10 cellular contexts compared by ENCODE assay signal in genomic region chr15:83955806-83956265, GRCh38.
A peak's percentile ranks its signal among the peaks of the same experiment; 100 is the strongest.
DNase-seq lines count a peak whose midpoint lies in the region; ATAC-seq lines count a peak whose summit lies in the region.
"Had no signal": no experiment of that assay in that cellular context is flagged by ENCODE, and none has a peak within 500 bp of the region (broad histone marks: within the 10 kb centered on the region; RNA-seq: fewer than 3 reads in every experiment).

No MANE protein-coding gene starts in this region.

- H3K27ac Mint-ChIP-seq in stimulated activated naive CD8-positive, alpha-beta T cell treated with anti-CD3 and anti-CD28 coated beads, Interleukin-15, amount 100 ng/mL, for 72 hours = no peak overlapping the region
- H3K27ac Mint-ChIP-seq: T-helper 1 cell treated with Interleukin-12 subunit alpha and Interleukin-12 subunit beta and Interleukin-4 antibody, amounts not matched to agents 30 μg/mL and 1 μg/mL, for 36 hours had no signal

- H3K27ac ChIP-seq in right cardiac atrium (ENCODE audit: low read length) = no peak overlapping the region

- H3K4me3 ChIP-seq in right cardiac atrium (ENCODE audit: low read length) = no peak overlapping the region

- ATAC-seq in GM19324 (IDR thresholded peaks at IDR 0.05; ENCODE audit: low FRiP score, unreplicated experiment) (peak; percentile 98), HG02763 (IDR thresholded peaks at IDR 0.05; ENCODE audit: unreplicated experiment) (peak; percentile 99), HG03521 (IDR thresholded peaks at IDR 0.05; ENCODE audit: unreplicated experiment) (peak; percentile 98), right cardiac atrium (no peak)
- no peak for ATAC-seq in stimulated activated naive CD8-positive, alpha-beta T cell treated with anti-CD3 and anti-CD28 coated beads, Interleukin-15, amount 100 ng/mL, for 72 hours

- no peak overlapping the region for H3K4me3 Mint-ChIP-seq in stimulated activated naive CD8-positive, alpha-beta T cell treated with anti-CD3 and anti-CD28 coated beads, Interleukin-15, amount 100 ng/mL, for 72 hours
- H3K4me3 Mint-ChIP-seq: T-helper 1 cell treated with Interleukin-12 subunit alpha and Interleukin-12 subunit beta and Interleukin-4 antibody, amounts not matched to agents 30 μg/mL and 1 μg/mL, for 36 hours had no signal

- intact Hi-C loops in right cardiac atrium (cut with DNase I) = no loop called here

- H3K4me1 ChIP-seq in right cardiac atrium (ENCODE audit: control insufficient read depth, insufficient read depth, low read length) = no peaks in the 10 kb centered on the region

- H3K9me3 ChIP-seq in right cardiac atrium (ENCODE audit: control insufficient read depth, low read length) = no peaks in the 10 kb centered on the region

- H3K9me3 Mint-ChIP-seq in stimulated activated naive CD8-positive, alpha-beta T cell treated with anti-CD3 and anti-CD28 coated beads, Interleukin-15, amount 100 ng/mL, for 72 hours = peaks cover 14% of the 10 kb centered on the region in 2 donors

- no peaks in the 10 kb centered on the region for H3K27me3 ChIP-seq in right cardiac atrium (ENCODE audit: control insufficient read depth, insufficient read depth)

- no peak for DNase-seq in NCI-H1417 treated with DMSO at 0.1 percent for 48 hours (lab: John Stamatoyannopoulos, UW)
- no peak for DNase-seq in AG08396 (ENCODE audit: low spot score)
- DNase-seq in stimulated activated naive CD8-positive, alpha-beta T cell treated with anti-CD3 and anti-CD28 coated beads, Interleukin-15, amount 100 ng/mL, for 72 hours = no peak
- no peak for DNase-seq in right cardiac atrium
- DNase-seq: activated T-cell treated with anti-CD3 and anti-CD28 coated beads, Interleukin-2, amount 50 U/mL, for 1 hour; caudate nucleus had no signal

- 94% methylated on average over 1 of the region's 1 CpG for WGBS in right cardiac atrium

- H3K27me3 Mint-ChIP-seq in stimulated activated naive CD8-positive, alpha-beta T cell treated with anti-CD3 and anti-CD28 coated beads, Interleukin-15, amount 100 ng/mL, for 72 hours = peaks cover 19% of the 10 kb centered on the region

- no peaks in the 10 kb centered on the region for H3K4me1 Mint-ChIP-seq in stimulated activated naive CD8-positive, alpha-beta T cell treated with anti-CD3 and anti-CD28 coated beads, Interleukin-15, amount 100 ng/mL, for 72 hours

Comparison
In these comparisons a context has a peak if more than half of its experiments do, and no peak if none do; other contexts are left out.
1. ATAC-seq: peak in GM19324 (single experiment), HG02763 (single experiment) and HG03521 (single experiment); none in stimulated activated naive CD8-positive, alpha-beta T cell treated with anti-CD3 and anti-CD28 coated beads, Interleukin-15, amount 100 ng/mL, for 72 hours (single experiment) and right cardiac atrium (0 of 2).